In the genomic region with DNA sequence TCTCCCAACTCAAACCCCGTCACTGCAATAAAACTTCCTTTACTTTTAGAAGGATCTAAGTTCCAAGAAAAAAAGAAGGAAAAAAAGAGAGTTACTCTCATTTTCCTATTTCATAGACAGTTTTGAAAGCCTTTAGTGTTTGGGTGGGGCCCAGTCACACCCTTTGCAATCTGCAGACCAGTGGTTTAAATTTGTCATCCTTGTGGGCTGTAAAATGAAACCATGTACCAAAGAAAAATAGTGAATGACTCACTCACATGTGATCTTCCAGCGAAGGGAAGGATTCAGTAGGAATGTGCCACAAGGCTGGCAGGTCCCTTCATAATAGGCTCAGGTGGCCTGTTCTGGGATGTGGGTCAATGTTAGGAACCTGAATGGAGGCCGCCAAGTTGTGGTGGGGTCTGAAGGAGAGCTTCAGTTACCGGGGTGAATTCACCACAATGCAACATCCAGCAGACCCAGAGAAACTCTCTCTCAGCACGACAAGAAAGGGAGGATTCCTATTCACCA, we compare ENCODE assay signal across 8 cellular contexts. TPM values are rescaled to one million over a fixed set of nuclear protein-coding genes. Genes with fewer than 3 reads are reported as not detected.
DNase-seq lines count a peak whose midpoint lies in the region; ATAC-seq, FAIRE-seq and TF ChIP-seq lines count a peak whose summit lies in the region.

No MANE protein-coding gene starts in this region.

- in situ Hi-C loops in brain microvascular endothelial cell (cut with HindIII; ENCODE audit: low pct_ligation_motif_present, low sequenced_read_pairs) (no loop called here), HepG2 (cut with HindIII; ENCODE audit: extremely low pct_ligation_motif_present, low pct_unique_long_range_greater_than_20kb) (no loop called here)

- no TSS peak for BruUV-seq in HepG2 (replicated peaks; lab: Mats Ljungman, UMichigan)

- no peak for TF ChIP-seq RAD21 in HepG2 (CRISPR knock-in tag; IDR thresholded peaks at IDR 0.05)

- H3K79me2 ChIP-seq in HepG2 (ENCODE audit: insufficient read depth, low read length) = peaks cover 49% of the 10 kb centered on the region

- H3K27me3 ChIP-seq in brain microvascular endothelial cell (replicated peaks) (no peaks in the 10 kb centered on the region), HepG2 (ENCODE audit: control insufficient read depth in 1 of 2, insufficient read depth in 2 of 2, low read length in 2 of 2) (no peaks in the 10 kb centered on the region), aorta (ENCODE audit: control insufficient read depth in 1 of 2, insufficient read depth in 2 of 2, low read length in 1 of 2) (no peaks in the 10 kb centered on the region)

- H3K36me3 ChIP-seq in brain microvascular endothelial cell (replicated peaks) (no peaks in the 10 kb centered on the region), HepG2 (replicated peaks in 1 of 2; ENCODE audit: control insufficient read depth in 1 of 2, insufficient read depth in 2 of 2, low read length in 2 of 2) (peaks cover 4 to 19% of the 10 kb centered on the region in 2 experiments; a peak in 4 of 5 replicates), aorta (ENCODE audit: control insufficient read depth in 1 of 2, insufficient read depth in 2 of 2, low read length in 1 of 2) (no peaks in the 10 kb centered on the region)

- POLR2A ChIA-PET in HepG2 (lab: Yijun Ruan, JAX) = interaction anchor here (1.3 to 3.2 kb wide), 2 partner anchors 12 to 29 kb away, joined by 3 to 15 read pairs; partner anchors contain the start of gene ANXA4

- WGBS in HepG2 (ENCODE audit: low lambda C conversion rate) = 92% methylated on average over 5 of the region's 5 CpGs
- 60 to 62% methylated on average over 5 of the region's 5 CpGs for WGBS in aorta, 2 donors

- H3K9ac ChIP-seq in HepG2 (ENCODE audit: insufficient read depth, low read depth, low read length) = no peak overlapping the region

- ATAC-seq in HepG2 = peak; percentile 27; the same call in 1 of the 3 replicates
- peak; percentile 77 for ATAC-seq in aorta (ENCODE audit: low FRiP score)
- no peak for ATAC-seq in HG03175 (IDR thresholded peaks at IDR 0.05; ENCODE audit: unreplicated experiment)

- CTCF ChIA-PET in HepG2 (lab: Yijun Ruan, JAX; ENCODE audit: low intra/inter-chr PET ratio, low total read pairs) = no interaction called here

- H3K9me3 ChIP-seq in HepG2 (ENCODE audit: low read length) = no peaks in the 10 kb centered on the region
- no peaks in the 10 kb centered on the region for H3K9me3 ChIP-seq in aorta (ENCODE audit: control insufficient read depth, low read length)

- FAIRE-seq in GM18507 (lab: Jason Lieb, UNC) (peak; percentile 39), HepG2 (lab: Jason Lieb, UNC) (no peak), GM12891 (lab: Jason Lieb, UNC) (no peak)

- H2AFZ ChIP-seq in HepG2 (ENCODE audit: low read length) = no peak overlapping the region

- TF ChIP-seq POLR2A in HepG2 (IDR thresholded peaks at IDR 0.05; ENCODE audit: insufficient read depth in 1 of 2, low read depth in 2 of 2, low read length in 2 of 2) (no peak), GM12891 (IDR thresholded peaks at IDR 0.05; ENCODE audit: low read depth, low read length) (no peak)

- H4K20me1 ChIP-seq in HepG2 (ENCODE audit: insufficient read depth, low read length) = 0 out of 2 replicates have a peak, but pooled peaks cover 3% of the 10 kb centered on the region

- H3K4me2 ChIP-seq in HepG2 (ENCODE audit: low read depth, low read length) = no peak overlapping the region

- H3K27ac ChIP-seq in brain microvascular endothelial cell = peak overlapping the region; percentile 44
- no peak overlapping the region for H3K27ac ChIP-seq in HepG2 (ENCODE audit: extremely low read length, insufficient read depth, low read length)
- no peak overlapping the region for H3K27ac ChIP-seq in aorta (ENCODE audit: low read depth in 1 of 2, low read length in 2 of 2)

- peaks cover 61% of the 10 kb centered on the region for H3K4me1 ChIP-seq in HepG2 (ENCODE audit: insufficient read depth, low read length)
- H3K4me1 ChIP-seq in aorta (ENCODE audit: control insufficient read depth in 1 of 2, insufficient read depth in 2 of 2, low read length in 2 of 2) = peaks cover 6 to 9% of the 10 kb centered on the region in 2 donors

- intact Hi-C loops in HepG2 (cut with micrococcal nuclease; ENCODE audit: unreplicated experiment) = no loop called here
- intact Hi-C loops in aorta (cut with DNase I) = no loop called here

- H3K4me3 ChIP-seq in brain microvascular endothelial cell (ENCODE audit: low read depth, low read length) (no peak overlapping the region), HepG2 (replicated peaks in 1 of 3; ENCODE audit: insufficient read depth in 1 of 3, low read depth in 2 of 3, low read length in 3 of 3) (no peak overlapping the region), aorta (ENCODE audit: low read length in 2 of 2) (no peak overlapping the region)

- TF ChIP-seq EP300 in HepG2 (IDR thresholded peaks at IDR 0.05; ENCODE audit: low read depth in 2 of 2, low read length in 2 of 2) (peak in 1 of 2 experiments; percentile 30; a peak in 1 of 4 replicates), HepG2 (CRISPR knock-in tag; IDR thresholded peaks at IDR 0.05; ENCODE audit: borderline replicate concordance) (no peak)

- DNase-seq in GM18507 (ENCODE audit: extremely low spot score, insufficient read length, low read depth) = no peak
- peak; percentile 71 for DNase-seq in NCI-H226
- peak; percentile 78 for DNase-seq in brain microvascular endothelial cell
- DNase-seq in HepG2 (ENCODE audit: low spot score) = peak; percentile 68
- peak in 1 of 2 donors; percentile 65 for DNase-seq in aorta
- no peak for DNase-seq in GM12891 (ENCODE audit: insufficient read length, low spot score)
- no peak for DNase-seq in T1000 (lab: John Stamatoyannopoulos, UW)

- TF ChIP-seq CTCF in brain microvascular endothelial cell (IDR thresholded peaks at IDR 0.05; ENCODE audit: low read depth, low read length, missing control alignments) = no peak
- no peak for TF ChIP-seq CTCF in HepG2 (CRISPR knock-in tag; IDR thresholded peaks at IDR 0.05)

TF ChIP-seq in GM12891, 5 proteins besides CTCF, POLR2A, EP300 and RAD21 (continues in another document):
- TF ChIP-seq POLR2AphosphoS5 (IDR thresholded peaks at IDR 0.05; ENCODE audit: low read depth, low read length) = no peak
- TF ChIP-seq POU2F2 (IDR thresholded peaks at IDR 0.05; ENCODE audit: low read depth, low read length) = no peak
- no peak for TF ChIP-seq SPI1 (IDR thresholded peaks at IDR 0.05; ENCODE audit: low read depth, low read length)
- TF ChIP-seq TAF1 (IDR thresholded peaks at IDR 0.05; ENCODE audit: low read depth, low read length) = no peak

RNA-seq across cellular contexts. Expression of gene ANXA4, which starts 28.3 kb away (rescaled TPM):
- total RNA-seq in HepG2 (2016; rRNA removed; fragmentation: Illumina TruSeq; extraction: Trizol) (155 and 237 TPM in 2 replicates), aorta (100 to 1,000 TPM in 1 of 2 donors, 10 to 100 TPM in 1; 94.6 to 120 TPM)
- total RNA-seq in HepG2 (2016; cell fraction: cytosol; rRNA removed; fragmentation: Illumina TruSeq; extraction: Trizol; ENCODE audit: low read depth) = 17.9 and 22.8 TPM in 2 replicates
- total RNA-seq in HepG2 (2016; cell fraction: insoluble cytoplasmic fraction; rRNA removed; fragmentation: Illumina TruSeq; extraction: Trizol) = 161 and 233 TPM in 2 replicates
- 40.1 and 41.9 TPM in 2 replicates for total RNA-seq in HepG2 (2016; cell fraction: membrane; rRNA removed; fragmentation: Illumina TruSeq; extraction: Trizol)
- 65.6 and 74.7 TPM in 2 replicates for total RNA-seq in HepG2 (2016; cell fraction: nucleus; rRNA removed; fragmentation: Illumina TruSeq; extraction: Trizol)
- polyA plus RNA-seq in HepG2 (2011; rRNA removed) (147 and 168 TPM in 2 replicates), aorta (10 to 100 TPM; 73.0 to 89.8 TPM)
- 87.5 and 190 TPM in 2 replicates for polyA plus RNA-seq in HepG2 (2011; cell fraction: cytosol; rRNA removed)
- 143 and 171 TPM in 2 replicates for polyA plus RNA-seq in HepG2 (2011; cell fraction: nucleus; rRNA removed)
- 61.9 and 99.0 TPM in 2 replicates for polyA plus RNA-seq in HepG2 (2012)
- polyA plus RNA-seq in HepG2 (2016; cell fraction: cytosol; fragmentation: Illumina TruSeq; extraction: Trizol; ENCODE audit: low read depth) = 31.6 and 32.5 TPM in 2 replicates
- polyA plus RNA-seq in HepG2 (2016; cell fraction: insoluble cytoplasmic fraction; fragmentation: Illumina TruSeq; extraction: Trizol; ENCODE audit: low read depth) = 346 and 367 TPM in 2 replicates
- 39.4 and 42.7 TPM in 2 replicates for polyA plus RNA-seq in HepG2 (2016; cell fraction: membrane; fragmentation: Illumina TruSeq; extraction: Trizol; ENCODE audit: low read depth)
- polyA plus RNA-seq in HepG2 (2016; cell fraction: nucleus; fragmentation: Illumina TruSeq; extraction: Trizol; ENCODE audit: insufficient read depth, low read depth) = 146 and 162 TPM in 2 replicates
- 48.3 and 195 TPM in 2 replicates for polyA minus RNA-seq in HepG2 (2011; rRNA and poly(A)+ RNA removed; ENCODE audit: low replicate concordance)
- polyA minus RNA-seq in HepG2 (2011; cell fraction: cytosol; rRNA and poly(A)+ RNA removed) = 90.7 and 108 TPM in 2 replicates
- 70.5 and 74.0 TPM in 2 replicates for polyA minus RNA-seq in HepG2 (2011; cell fraction: nucleus; rRNA and poly(A)+ RNA removed)
- polyA plus RNA-seq in GM12891 (2012; ENCODE audit: low read depth, missing spikeins) = 51.1 TPM

RNA-seq across cellular contexts. Expression of gene GMCL1, which starts 59.2 kb away (rescaled TPM):
- total RNA-seq in HepG2 (2016; rRNA removed; fragmentation: Illumina TruSeq; extraction: Trizol) (18.7 and 24.0 TPM in 2 replicates), aorta (10 to 100 TPM; 16.1 to 16.9 TPM)
- 4.9 and 5.0 TPM in 2 replicates for total RNA-seq in HepG2 (2016; cell fraction: cytosol; rRNA removed; fragmentation: Illumina TruSeq; extraction: Trizol; ENCODE audit: low read depth)
- 19.7 and 21.7 TPM in 2 replicates for total RNA-seq in HepG2 (2016; cell fraction: insoluble cytoplasmic fraction; rRNA removed; fragmentation: Illumina TruSeq; extraction: Trizol)
- 16.6 and 19.2 TPM in 2 replicates for total RNA-seq in HepG2 (2016; cell fraction: membrane; rRNA removed; fragmentation: Illumina TruSeq; extraction: Trizol)
- 19.6 and 26.0 TPM in 2 replicates for total RNA-seq in HepG2 (2016; cell fraction: nucleus; rRNA removed; fragmentation: Illumina TruSeq; extraction: Trizol)
- polyA plus RNA-seq in HepG2 (2011; rRNA removed) (13.3 and 24.0 TPM in 2 replicates), aorta (10 to 100 TPM; 10.8 to 13.3 TPM)
- 6.6 and 11.0 TPM in 2 replicates for polyA plus RNA-seq in HepG2 (2011; cell fraction: cytosol; rRNA removed)
- polyA plus RNA-seq in HepG2 (2011; cell fraction: nucleus; rRNA removed) = 6.5 and 10.4 TPM in 2 replicates
- 13.2 and 20.8 TPM in 2 replicates for polyA plus RNA-seq in HepG2 (2012)
- polyA plus RNA-seq in HepG2 (2016; cell fraction: cytosol; fragmentation: Illumina TruSeq; extraction: Trizol; ENCODE audit: low read depth) = 3.7 and 4.0 TPM in 2 replicates
- 28.8 and 30.2 TPM in 2 replicates for polyA plus RNA-seq in HepG2 (2016; cell fraction: insoluble cytoplasmic fraction; fragmentation: Illumina TruSeq; extraction: Trizol; ENCODE audit: low read depth)
- 15.5 and 15.6 TPM in 2 replicates for polyA plus RNA-seq in HepG2 (2016; cell fraction: membrane; fragmentation: Illumina TruSeq; extraction: Trizol; ENCODE audit: low read depth)
- 30.9 and 40.5 TPM in 2 replicates for polyA plus RNA-seq in HepG2 (2016; cell fraction: nucleus; fragmentation: Illumina TruSeq; extraction: Trizol; ENCODE audit: insufficient read depth, low read depth)
- polyA minus RNA-seq in HepG2 (2011; rRNA and poly(A)+ RNA removed; ENCODE audit: low replicate concordance) = 3.9 and 9.7 TPM in 2 replicates
- 10.1 and 12.1 TPM in 2 replicates for polyA minus RNA-seq in HepG2 (2011; cell fraction: cytosol; rRNA and poly(A)+ RNA removed)
- 15.8 and 18.9 TPM in 2 replicates for polyA minus RNA-seq in HepG2 (2011; cell fraction: nucleus; rRNA and poly(A)+ RNA removed)
- polyA plus RNA-seq in GM12891 (2012; ENCODE audit: low read depth, missing spikeins) = 4.5 TPM

Comparison
In these comparisons a context has a peak if more than half of its experiments do, and no peak if none do; other contexts are left out.
1. DNase-seq: peak in NCI-H226 (single experiment), brain microvascular endothelial cell (single experiment) and HepG2 (single experiment); none in GM18507 (single experiment), GM12891 (single experiment) and T1000 (single experiment).